ENCODE assay signal across 8 cellular contexts in genomic region chr3:167684389-167684993, GRCh38. TPM values are rescaled to one million over a fixed set of nuclear protein-coding genes. Genes with fewer than 3 reads are reported as not detected.
A peak's percentile ranks its signal among the peaks of the same experiment; 100 is the strongest.
DNase-seq lines count a peak whose midpoint lies in the region; ATAC-seq lines count a peak whose summit lies in the region.

No MANE protein-coding gene starts in this region.

- H3K36me3 Mint-ChIP-seq in activated T-helper 1 cell treated with anti-CD3 and anti-CD28 coated beads, Interleukin-12 subunit alpha, Interleukin-12 subunit beta, Interleukin-2, Interleukin-4 antibody, amounts not matched to agents 30 ng/mL and 10 ng/mL and 1 ng/mL, durations not matched to agents 14 hours and 24 hours and 36 hours (ENCODE audit: low read depth), result peaks cover 28% of the 10 kb centered on the region

- no peak overlapping the region for H3K4me3 Mint-ChIP-seq in activated T-helper 1 cell treated with anti-CD3 and anti-CD28 coated beads, Interleukin-12 subunit alpha, Interleukin-12 subunit beta, Interleukin-2, Interleukin-4 antibody, amounts not matched to agents 30 ng/mL and 10 ng/mL and 1 ng/mL, durations not matched to agents 14 hours and 24 hours and 36 hours

- H3K27ac Mint-ChIP-seq in activated T-helper 1 cell treated with anti-CD3 and anti-CD28 coated beads, Interleukin-12 subunit alpha, Interleukin-12 subunit beta, Interleukin-2, Interleukin-4 antibody, amounts not matched to agents 30 ng/mL and 10 ng/mL and 1 ng/mL, durations not matched to agents 14 hours and 24 hours and 36 hours, result no peak overlapping the region

- H3K4me1 Mint-ChIP-seq in activated T-helper 1 cell treated with anti-CD3 and anti-CD28 coated beads, Interleukin-12 subunit alpha, Interleukin-12 subunit beta, Interleukin-2, Interleukin-4 antibody, amounts not matched to agents 30 ng/mL and 10 ng/mL and 1 ng/mL, durations not matched to agents 14 hours and 24 hours and 36 hours (ENCODE audit: low read depth), result peaks cover 7% of the 10 kb centered on the region

- H3K27me3 Mint-ChIP-seq in activated T-helper 1 cell treated with anti-CD3 and anti-CD28 coated beads, Interleukin-12 subunit alpha, Interleukin-12 subunit beta, Interleukin-2, Interleukin-4 antibody, amounts not matched to agents 30 ng/mL and 10 ng/mL and 1 ng/mL, durations not matched to agents 14 hours and 24 hours and 36 hours (ENCODE audit: insufficient read depth), result no peaks in the 10 kb centered on the region

- ATAC-seq in GM19455 (IDR thresholded peaks at IDR 0.05; ENCODE audit: unreplicated experiment) (peak; percentile 92), HG03565 (IDR thresholded peaks at IDR 0.05; ENCODE audit: unreplicated experiment) (peak; percentile 61)

- no peaks in the 10 kb centered on the region for H3K9me3 Mint-ChIP-seq in activated T-helper 1 cell treated with anti-CD3 and anti-CD28 coated beads, Interleukin-12 subunit alpha, Interleukin-12 subunit beta, Interleukin-2, Interleukin-4 antibody, amounts not matched to agents 30 ng/mL and 10 ng/mL and 1 ng/mL, durations not matched to agents 14 hours and 24 hours and 36 hours

- intact Hi-C loops in activated T-helper 1 cell treated with anti-CD3 and anti-CD28 coated beads, Interleukin-12 subunit alpha, Interleukin-12 subunit beta, Interleukin-2, Interleukin-4 antibody, amounts not matched to agents 30 ng/mL and 10 ng/mL and 1 ng/mL, durations not matched to agents 14 hours and 24 hours and 36 hours (cut with micrococcal nuclease), result loop anchor here (1.0 kb wide), 1 partner anchor 304 kb away; the partner anchor contains the start of gene ZBBX

- peak; percentile 30 for DNase-seq in Daoy (ENCODE audit: low read depth)
- peak; percentile 93 for DNase-seq in NCI-H82 (lab: John Stamatoyannopoulos, UW)
- peak; percentile 32 for DNase-seq in activated T-helper 1 cell treated with anti-CD3 and anti-CD28 coated beads, Interleukin-12 subunit alpha, Interleukin-12 subunit beta, Interleukin-2, Interleukin-4 antibody, amounts not matched to agents 30 ng/mL and 10 ng/mL and 1 ng/mL, durations not matched to agents 14 hours and 24 hours and 36 hours (ENCODE audit: low spot score)
- DNase-seq in glomerular endothelial cell (ENCODE audit: extremely low read depth, low read depth, low spot score), result peak; percentile 73
- peak; percentile 59 for DNase-seq in putamen (ENCODE audit: low spot score)
- DNase-seq in DMS79 treated with DMSO at 0.1 percent for 48 hours (lab: John Stamatoyannopoulos, UW), result no peak

RNA-seq across cellular contexts. Expression of gene WDR49, which starts 30.7 kb away (rescaled TPM):
- total RNA-seq in Daoy (2014; rRNA removed; shearing (Covaris generic)), result not detected in 2 replicates
- total RNA-seq in activated T-helper 1 cell treated with anti-CD3 and anti-CD28 coated beads, Interleukin-12 subunit alpha, Interleukin-12 subunit beta, Interleukin-2, Interleukin-4 antibody, amounts not matched to agents 30 ng/mL and 10 ng/mL and 1 ng/mL, durations not matched to agents 14 hours and 24 hours and 36 hours, result not detected in 2 replicates
- 0.47 TPM in 1 of 2 replicates, not detected in the other for total RNA-seq in glomerular endothelial cell

RNA-seq across cellular contexts. Expression of gene PDCD10, which starts 50.2 kb away (rescaled TPM):
- 153 and 156 TPM in 2 replicates for total RNA-seq in Daoy (2014; rRNA removed; shearing (Covaris generic))
- 66.2 and 74.5 TPM in 2 replicates for total RNA-seq in activated T-helper 1 cell treated with anti-CD3 and anti-CD28 coated beads, Interleukin-12 subunit alpha, Interleukin-12 subunit beta, Interleukin-2, Interleukin-4 antibody, amounts not matched to agents 30 ng/mL and 10 ng/mL and 1 ng/mL, durations not matched to agents 14 hours and 24 hours and 36 hours
- 65.2 and 75.2 TPM in 2 replicates for total RNA-seq in glomerular endothelial cell

RNA-seq across cellular contexts. Expression of gene SERPINI1, which starts 51.0 kb away (rescaled TPM):
- total RNA-seq in Daoy (2014; rRNA removed; shearing (Covaris generic)), result 0.86 and 7.7 TPM in 2 replicates
- 0.70 and 0.71 TPM in 2 replicates for total RNA-seq in activated T-helper 1 cell treated with anti-CD3 and anti-CD28 coated beads, Interleukin-12 subunit alpha, Interleukin-12 subunit beta, Interleukin-2, Interleukin-4 antibody, amounts not matched to agents 30 ng/mL and 10 ng/mL and 1 ng/mL, durations not matched to agents 14 hours and 24 hours and 36 hours
- total RNA-seq in glomerular endothelial cell, result 1.5 and 4.4 TPM in 2 replicates
